Comparison of ENCODE assay signal across 8 cellular contexts in the genomic region with DNA sequence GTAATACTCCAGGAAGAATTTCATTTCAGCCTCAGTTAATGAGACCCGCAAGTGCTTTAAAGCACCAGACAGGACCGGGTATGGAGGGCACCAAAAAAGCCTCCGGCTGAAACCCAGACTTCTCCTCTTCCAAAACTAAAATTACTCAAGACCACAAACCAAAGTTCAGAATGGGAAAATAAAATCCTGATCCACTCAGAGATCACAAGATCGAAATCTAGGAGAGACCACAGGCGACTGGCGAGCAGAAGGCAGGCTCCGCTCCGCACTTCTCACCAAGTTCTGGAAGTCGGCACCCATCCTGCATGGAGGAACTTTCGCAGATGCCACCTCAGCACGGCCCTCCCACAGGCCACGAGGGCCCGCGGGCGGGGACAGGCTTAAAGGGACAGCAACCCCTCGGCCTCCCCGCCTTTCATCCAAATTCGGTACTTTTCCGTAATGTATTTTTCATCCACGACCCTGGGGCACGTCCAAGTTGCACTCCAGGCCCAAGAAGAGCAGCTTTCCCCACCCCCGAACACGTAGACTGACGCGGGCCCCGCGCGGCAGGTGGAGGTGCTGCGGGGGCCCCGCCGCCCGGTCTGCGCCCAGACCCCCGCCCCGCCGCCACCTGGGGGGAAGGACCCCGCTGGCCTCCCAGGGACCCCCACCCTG. TPM values are rescaled to one million over a fixed set of nuclear protein-coding genes. Genes with fewer than 3 reads are reported as not detected.
DNase-seq lines count a peak whose midpoint lies in the region; ATAC-seq, FAIRE-seq and TF ChIP-seq lines count a peak whose summit lies in the region.

No MANE protein-coding gene starts in this region.

- H3K9ac ChIP-seq in MM.1S (ENCODE audit: low read length): peak overlapping the region; percentile 85
- peak overlapping the region; percentile 97 for H3K9ac ChIP-seq in HepG2 (ENCODE audit: insufficient read depth, low read depth, low read length)

- CTCF ChIA-PET in HepG2 (lab: Yijun Ruan, JAX; ENCODE audit: low intra/inter-chr PET ratio, low total read pairs): no interaction called here

- DNase-seq in Caki2 (ENCODE audit: low read depth) (peak; percentile 51), MM.1S (peak; percentile 71), dermis microvascular lymphatic vessel endothelial cell (ENCODE audit: low read depth in 2 of 2) (peak; percentile 39 to 88), HepG2 (ENCODE audit: low spot score) (peak; percentile 76), NCI-H1436 treated with DMSO at 0.1 percent for 48 hours (lab: John Stamatoyannopoulos, UW) (no peak)
- DNase-seq in activated CD4-positive, alpha-beta T cell treated with anti-CD3 and anti-CD28 coated beads, Interleukin-2, amount 50 U/mL, for 4 hours: peak; percentile 51 to 56
- DNase-seq in stimulated activated CD4-positive, alpha-beta T cell treated with anti-CD3 and anti-CD28 coated beads, Interleukin-1b, Interleukin-23, amount 100 ng/mL, for 48 hours: peak; percentile 55

- TF ChIP-seq POLR2A in HepG2 (IDR thresholded peaks at IDR 0.05; ENCODE audit: insufficient read depth in 1 of 2, low read depth in 2 of 2, low read length in 2 of 2): peak; percentile 66 to 85

- H3K4me3 ChIP-seq in MM.1S (ENCODE audit: low read length) (peak overlapping the region; percentile 75), HepG2 (replicated peaks in 1 of 3; ENCODE audit: insufficient read depth in 1 of 3, low read depth in 2 of 3, low read length in 3 of 3) (peak overlapping the region; percentile 75 to 91 (median 80))

- H3F3A ChIP-seq in MM.1S (ENCODE audit: insufficient read depth, low read length): peaks cover 17% of the 10 kb centered on the region

- H3K79me2 ChIP-seq in MM.1S (ENCODE audit: low read length): peaks cover 94% of the 10 kb centered on the region
- H3K79me2 ChIP-seq in HepG2 (ENCODE audit: insufficient read depth, low read length): peaks cover 94% of the 10 kb centered on the region

- TF ChIP-seq EP300 in HepG2 (IDR thresholded peaks at IDR 0.05; ENCODE audit: low read depth in 2 of 2, low read length in 2 of 2) (no peak; a peak in 1 of 4 replicates), HepG2 (CRISPR knock-in tag; IDR thresholded peaks at IDR 0.05; ENCODE audit: borderline replicate concordance) (no peak)

- in situ Hi-C loops in Caki2 (cut with HindIII; ENCODE audit: low pct_unique_long_range_greater_than_20kb, low sequenced_read_pairs) (no loop called here), HepG2 (cut with HindIII; ENCODE audit: extremely low pct_ligation_motif_present, low pct_unique_long_range_greater_than_20kb) (no loop called here)

- H3K27ac ChIP-seq in MM.1S (ENCODE audit: low read length) (peak overlapping the region; percentile 47; the same call in 1 of the 2 replicates), HepG2 (ENCODE audit: extremely low read length, insufficient read depth, low read length) (peak overlapping the region; percentile 85)

- H2AFZ ChIP-seq in MM.1S (ENCODE audit: low read length) (no peak overlapping the region), HepG2 (ENCODE audit: low read length) (no peak overlapping the region)

- H3K9me2 ChIP-seq in MM.1S (replicated peaks; ENCODE audit: insufficient read depth, low read length): no peaks in the 10 kb centered on the region

- intact Hi-C loops in HepG2 (cut with micrococcal nuclease; ENCODE audit: unreplicated experiment): loop anchor here (2.0 to 10.0 kb wide), 2 partner anchors 43 to 83 kb away; partner anchors contain the start of genes FARP2, HDLBP and SEPTIN2

- no peaks in the 10 kb centered on the region; the same call in 1 of the 2 replicates for H3K36me3 ChIP-seq in MM.1S (replicated peaks; ENCODE audit: insufficient read depth, low read length)
- peaks cover 18 to 27% of the 10 kb centered on the region in 2 experiments for H3K36me3 ChIP-seq in HepG2 (replicated peaks in 1 of 2; ENCODE audit: control insufficient read depth in 1 of 2, insufficient read depth in 2 of 2, low read length in 2 of 2)

- TF ChIP-seq RAD21 in HepG2 (CRISPR knock-in tag; IDR thresholded peaks at IDR 0.05): no peak

- no peak for FAIRE-seq in HepG2 (lab: Jason Lieb, UNC)

- H3K4me1 ChIP-seq in MM.1S (ENCODE audit: low read length): peaks cover 19% of the 10 kb centered on the region; the same call in 1 of the 2 replicates
- H3K4me1 ChIP-seq in HepG2 (ENCODE audit: insufficient read depth, low read length): peaks cover 76% of the 10 kb centered on the region

- H3K4me2 ChIP-seq in MM.1S (ENCODE audit: low read depth, low read length) (peak overlapping the region; percentile 80), HepG2 (ENCODE audit: low read depth, low read length) (peak overlapping the region; percentile 97)

- TF ChIP-seq CTCF in MM.1S (IDR thresholded peaks at IDR 0.05; ENCODE audit: low read length) (no peak), HepG2 (CRISPR knock-in tag; IDR thresholded peaks at IDR 0.05) (no peak)

- H3K9me3 ChIP-seq in MM.1S (replicated peaks; ENCODE audit: insufficient read depth, low read length) (no peaks in the 10 kb centered on the region), HepG2 (ENCODE audit: low read length) (no peaks in the 10 kb centered on the region)

- H3K27me3 ChIP-seq in MM.1S (replicated peaks; ENCODE audit: insufficient read depth, low read length) (no peaks in the 10 kb centered on the region), HepG2 (ENCODE audit: control insufficient read depth in 1 of 2, insufficient read depth in 2 of 2, low read length in 2 of 2) (no peaks in the 10 kb centered on the region; a peak in 1 of 5 replicates)

- POLR2A ChIA-PET in HepG2 (lab: Yijun Ruan, JAX): interaction anchor here (1.0 to 2.2 kb wide), 4 partner anchors 11 to 122 kb away, joined by 3 to 8 read pairs (median 3); partner anchors contain the start of genes HDLBP, PASK and SEPTIN2

- H4K20me1 ChIP-seq in MM.1S (ENCODE audit: insufficient read depth, low read length) (no peaks in the 10 kb centered on the region; the same call in 1 of the 2 replicates), HepG2 (ENCODE audit: insufficient read depth, low read length) (peaks cover 54% of the 10 kb centered on the region)

- no TSS peak for BruUV-seq in HepG2 (replicated peaks; lab: Mats Ljungman, UMichigan)

- ATAC-seq in GM21717 (IDR thresholded peaks at IDR 0.05; ENCODE audit: unreplicated experiment) (peak; percentile 52), HepG2 (peak; percentile 66)

- WGBS in HepG2 (ENCODE audit: low lambda C conversion rate): under 1% methylated on average over 21 of the region's 37 CpGs

RNA-seq across cellular contexts. Expression of gene HDLBP, which starts 43.7 kb away (rescaled TPM):
- total RNA-seq in Caki2 (2014; rRNA removed; shearing (Covaris generic); ENCODE audit: low replicate concordance): 267 and 279 TPM in 2 replicates
- total RNA-seq in dermis microvascular lymphatic vessel endothelial cell (660 and 780 TPM in 2 replicates), HepG2 (2016; rRNA removed; fragmentation: Illumina TruSeq; extraction: Trizol) (707 and 912 TPM in 2 replicates)
- 195 and 216 TPM in 2 replicates for total RNA-seq in HepG2 (2016; cell fraction: cytosol; rRNA removed; fragmentation: Illumina TruSeq; extraction: Trizol; ENCODE audit: low read depth)
- 687 and 831 TPM in 2 replicates for total RNA-seq in HepG2 (2016; cell fraction: insoluble cytoplasmic fraction; rRNA removed; fragmentation: Illumina TruSeq; extraction: Trizol)
- total RNA-seq in HepG2 (2016; cell fraction: membrane; rRNA removed; fragmentation: Illumina TruSeq; extraction: Trizol): 620 and 676 TPM in 2 replicates
- 437 and 494 TPM in 2 replicates for total RNA-seq in HepG2 (2016; cell fraction: nucleus; rRNA removed; fragmentation: Illumina TruSeq; extraction: Trizol)
- polyA plus RNA-seq in HepG2 (2011; rRNA removed): 434 and 464 TPM in 2 replicates
- 419 and 448 TPM in 2 replicates for polyA plus RNA-seq in HepG2 (2011; cell fraction: cytosol; rRNA removed)
- 618 and 764 TPM in 2 replicates for polyA plus RNA-seq in HepG2 (2011; cell fraction: nucleus; rRNA removed)
- 461 and 517 TPM in 2 replicates for polyA plus RNA-seq in HepG2 (2012)
- 179 and 188 TPM in 2 replicates for polyA plus RNA-seq in HepG2 (2016; cell fraction: cytosol; fragmentation: Illumina TruSeq; extraction: Trizol; ENCODE audit: low read depth)
- 695 and 895 TPM in 2 replicates for polyA plus RNA-seq in HepG2 (2016; cell fraction: insoluble cytoplasmic fraction; fragmentation: Illumina TruSeq; extraction: Trizol; ENCODE audit: low read depth)
- polyA plus RNA-seq in HepG2 (2016; cell fraction: membrane; fragmentation: Illumina TruSeq; extraction: Trizol; ENCODE audit: low read depth): 483 and 563 TPM in 2 replicates
- 674 and 742 TPM in 2 replicates for polyA plus RNA-seq in HepG2 (2016; cell fraction: nucleus; fragmentation: Illumina TruSeq; extraction: Trizol; ENCODE audit: insufficient read depth, low read depth)
- 303 and 643 TPM in 2 replicates for polyA minus RNA-seq in HepG2 (2011; rRNA and poly(A)+ RNA removed; ENCODE audit: low replicate concordance)
- polyA minus RNA-seq in HepG2 (2011; cell fraction: cytosol; rRNA and poly(A)+ RNA removed): 590 and 596 TPM in 2 replicates
- 603 and 678 TPM in 2 replicates for polyA minus RNA-seq in HepG2 (2011; cell fraction: nucleus; rRNA and poly(A)+ RNA removed)

RNA-seq across cellular contexts. Expression of gene SEPTIN2, which starts 44.0 kb away (rescaled TPM):
- total RNA-seq in Caki2 (2014; rRNA removed; shearing (Covaris generic); ENCODE audit: low replicate concordance): 226 and 281 TPM in 2 replicates
- total RNA-seq in dermis microvascular lymphatic vessel endothelial cell: 383 and 471 TPM in 2 replicates
- total RNA-seq in HepG2 (2016; rRNA removed; fragmentation: Illumina TruSeq; extraction: Trizol): 493 and 750 TPM in 2 replicates
- total RNA-seq in HepG2 (2016; cell fraction: cytosol; rRNA removed; fragmentation: Illumina TruSeq; extraction: Trizol; ENCODE audit: low read depth): 68.0 and 78.0 TPM in 2 replicates
- total RNA-seq in HepG2 (2016; cell fraction: insoluble cytoplasmic fraction; rRNA removed; fragmentation: Illumina TruSeq; extraction: Trizol): 485 and 732 TPM in 2 replicates
- 155 and 168 TPM in 2 replicates for total RNA-seq in HepG2 (2016; cell fraction: membrane; rRNA removed; fragmentation: Illumina TruSeq; extraction: Trizol)
- total RNA-seq in HepG2 (2016; cell fraction: nucleus; rRNA removed; fragmentation: Illumina TruSeq; extraction: Trizol): 303 and 351 TPM in 2 replicates
- 579 and 733 TPM in 2 replicates for polyA plus RNA-seq in HepG2 (2011; rRNA removed)
- 208 and 366 TPM in 2 replicates for polyA plus RNA-seq in HepG2 (2011; cell fraction: cytosol; rRNA removed)
- 383 and 475 TPM in 2 replicates for polyA plus RNA-seq in HepG2 (2011; cell fraction: nucleus; rRNA removed)
- 320 and 513 TPM in 2 replicates for polyA plus RNA-seq in HepG2 (2012)
- 35.1 and 36.8 TPM in 2 replicates for polyA plus RNA-seq in HepG2 (2016; cell fraction: cytosol; fragmentation: Illumina TruSeq; extraction: Trizol; ENCODE audit: low read depth)
- 746 and 761 TPM in 2 replicates for polyA plus RNA-seq in HepG2 (2016; cell fraction: insoluble cytoplasmic fraction; fragmentation: Illumina TruSeq; extraction: Trizol; ENCODE audit: low read depth)
- polyA plus RNA-seq in HepG2 (2016; cell fraction: membrane; fragmentation: Illumina TruSeq; extraction: Trizol; ENCODE audit: low read depth): 102 and 104 TPM in 2 replicates
- polyA plus RNA-seq in HepG2 (2016; cell fraction: nucleus; fragmentation: Illumina TruSeq; extraction: Trizol; ENCODE audit: insufficient read depth, low read depth): 515 and 562 TPM in 2 replicates
- 234 and 609 TPM in 2 replicates for polyA minus RNA-seq in HepG2 (2011; rRNA and poly(A)+ RNA removed; ENCODE audit: low replicate concordance)
- 218 and 237 TPM in 2 replicates for polyA minus RNA-seq in HepG2 (2011; cell fraction: cytosol; rRNA and poly(A)+ RNA removed)
- polyA minus RNA-seq in HepG2 (2011; cell fraction: nucleus; rRNA and poly(A)+ RNA removed): 446 and 458 TPM in 2 replicates
